ENCODE assay signal across 8 cellular contexts in the genomic region with DNA sequence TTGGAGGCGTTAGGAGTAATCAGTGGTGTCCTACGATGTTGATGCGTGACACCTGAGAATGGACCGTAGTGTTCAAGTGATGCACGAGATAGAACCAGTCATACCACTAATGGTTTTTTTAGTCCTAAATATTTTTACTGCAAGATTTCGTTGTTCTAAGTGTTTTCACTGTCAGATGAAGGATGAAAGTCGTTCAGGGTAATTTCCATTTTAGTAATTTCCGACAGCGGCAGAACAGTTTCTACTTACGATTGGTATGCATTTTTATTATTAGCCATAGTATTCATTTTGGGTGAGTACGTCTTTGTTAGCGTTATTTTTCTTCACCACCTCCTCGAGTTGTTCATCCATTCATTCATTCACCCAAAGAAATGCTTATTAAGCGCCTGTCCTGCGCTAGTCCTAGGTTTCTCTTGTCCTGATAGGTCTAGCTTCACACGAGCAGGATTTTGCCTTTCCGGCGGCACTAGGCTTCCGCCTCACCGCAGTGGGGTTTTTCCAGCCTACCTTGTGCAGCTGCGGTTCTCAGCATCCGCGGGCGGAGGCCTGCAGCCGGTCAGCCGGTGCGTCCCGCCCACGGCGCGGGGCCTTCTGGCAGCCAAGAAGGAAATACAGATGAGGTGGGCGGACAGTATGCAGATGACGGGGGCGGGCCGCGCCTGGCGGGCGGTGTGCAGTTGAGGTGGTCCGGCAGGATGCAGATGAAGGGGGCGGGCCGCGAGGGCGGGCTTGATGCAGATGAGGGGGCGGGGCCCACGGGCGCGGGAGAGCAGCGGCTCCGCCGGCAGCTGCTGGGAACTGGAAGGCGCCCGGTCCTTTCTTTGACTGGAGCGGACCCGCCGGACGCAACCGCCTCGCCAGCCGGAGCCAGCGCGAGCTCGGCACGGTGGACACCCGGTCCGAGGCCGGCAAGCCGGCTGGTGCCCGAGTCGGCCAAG.
A peak's percentile ranks its signal among the peaks of the same experiment; 100 is the strongest.
DNase-seq lines count a peak whose midpoint lies in the region; ATAC-seq and TF ChIP-seq lines count a peak whose summit lies in the region.

No MANE protein-coding gene starts in this region.

- H3K27ac Mint-ChIP-seq in osteocyte (ENCODE audit: unreplicated experiment), result no peak overlapping the region

- H3K36me3 ChIP-seq in GM06990 (ENCODE audit: control insufficient read depth, insufficient read depth, low read length) (no peaks in the 10 kb centered on the region), thymus (ENCODE audit: control insufficient read depth, insufficient read depth) (no peaks in the 10 kb centered on the region)

- no peak overlapping the region for H3K4me3 Mint-ChIP-seq in osteocyte (ENCODE audit: unreplicated experiment)

- TF ChIP-seq CTCF in GM06990 (IDR thresholded peaks at IDR 0.05; ENCODE audit: insufficient read depth, low read length, poor library complexity, severe bottlenecking) (no peak), HFF-Myc (IDR thresholded peaks at IDR 0.05; ENCODE audit: low read depth, low read length, missing control alignments) (no peak), NB4 (IDR thresholded peaks at IDR 0.05; ENCODE audit: low read depth, low read length) (no peak), osteocyte (IDR thresholded peaks at IDR 0.05) (no peak)

- H3K9me3 Mint-ChIP-seq in osteocyte (ENCODE audit: unreplicated experiment), result no peaks in the 10 kb centered on the region

- peaks cover 14% of the 10 kb centered on the region for H3K27me3 Mint-ChIP-seq in osteocyte (ENCODE audit: unreplicated experiment)

- peaks cover 10% of the 10 kb centered on the region for H3K4me1 Mint-ChIP-seq in osteocyte (ENCODE audit: unreplicated experiment)

- H3K27ac ChIP-seq in thymus (ENCODE audit: low read depth), result no peak overlapping the region

- intact Hi-C loops in Right ventricle myocardium inferior (cut with DNase I), result no loop called here

- peak; percentile 100 for ATAC-seq in Right ventricle myocardium inferior

- 11% methylated on average over 69 of the region's 69 CpGs for WGBS in thymus

- DNase-seq in GM06990 (ENCODE audit: extremely low read depth, insufficient read length) (peak; percentile 100), HFF-Myc (ENCODE audit: extremely low read depth, low read depth) (peak; percentile 52), NB4 (ENCODE audit: low read depth) (peak; percentile 99), SKM-1 (lab: John Stamatoyannopoulos, UW; ENCODE audit: unreplicated experiment) (peak; percentile 64), Right ventricle myocardium inferior (ENCODE audit: missing footprints) (peak; percentile 99), osteocyte (ENCODE audit: extremely low spot score, unreplicated experiment) (peak; percentile 97)
- peak; percentile 83 for DNase-seq in activated naive CD8-positive, alpha-beta T cell treated with anti-CD3 and anti-CD28 coated beads, Interleukin-2, amount 50 U/mL, for 16 hours (ENCODE audit: low read depth, low spot score)

- H3K4me1 ChIP-seq in thymus (ENCODE audit: control insufficient read depth, insufficient read depth, low read length), result peaks cover 13% of the 10 kb centered on the region

- H3K27me3 ChIP-seq in GM06990 (replicated peaks; ENCODE audit: control insufficient read depth, insufficient read depth, low read length) (no peaks in the 10 kb centered on the region), thymus (ENCODE audit: control insufficient read depth, insufficient read depth) (peaks cover 17% of the 10 kb centered on the region)

- peaks cover 1% of the 10 kb centered on the region for H3K9me3 ChIP-seq in thymus (ENCODE audit: control insufficient read depth)

- H3K36me3 Mint-ChIP-seq in osteocyte (ENCODE audit: unreplicated experiment), result peaks cover 2% of the 10 kb centered on the region

- no peak for TF ChIP-seq POLR2A in NB4 (IDR thresholded peaks at IDR 0.05; ENCODE audit: extremely low read depth, insufficient read length)

- H3K4me3 ChIP-seq in GM06990 (replicated peaks; ENCODE audit: low read depth, low read length), result peak overlapping the region; percentile 77
- H3K4me3 ChIP-seq in HFF-Myc (replicated peaks; ENCODE audit: low read depth, low read length), result peak overlapping the region; percentile 54
- peak overlapping the region; percentile 43 for H3K4me3 ChIP-seq in NB4 (ENCODE audit: low read depth, low read length)
- H3K4me3 ChIP-seq in thymus (ENCODE audit: low read length), result peak overlapping the region; percentile 60
